1 cellular context compared by ENCODE assay signal in the genomic region with DNA sequence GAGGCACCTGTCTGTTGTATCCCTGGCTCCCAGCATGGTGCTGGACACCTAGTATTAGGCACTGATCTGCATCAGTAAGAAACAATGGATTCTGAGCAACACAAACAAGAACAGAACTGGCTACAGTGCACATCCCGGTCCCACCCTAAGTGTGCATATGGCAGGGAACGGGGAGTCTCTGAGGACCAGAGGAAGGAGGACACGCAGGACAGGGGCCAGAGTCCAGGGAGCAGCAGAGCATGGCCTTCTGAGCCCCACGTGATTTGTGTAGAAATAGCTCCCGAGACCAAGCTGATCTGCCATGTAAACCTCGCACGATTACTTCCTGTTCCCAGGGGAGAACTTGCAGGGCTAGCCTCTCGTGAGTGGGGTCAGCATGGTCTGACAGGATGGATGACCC.
TF ChIP-seq lines count a peak whose summit lies in the region.

No MANE protein-coding gene starts in this region.

TF ChIP-seq in HepG2, 621 proteins besides CTCF, POLR2A, EP300 and RAD21 (continued from another document and continues in another):
- TF ChIP-seq, protein P1, sequence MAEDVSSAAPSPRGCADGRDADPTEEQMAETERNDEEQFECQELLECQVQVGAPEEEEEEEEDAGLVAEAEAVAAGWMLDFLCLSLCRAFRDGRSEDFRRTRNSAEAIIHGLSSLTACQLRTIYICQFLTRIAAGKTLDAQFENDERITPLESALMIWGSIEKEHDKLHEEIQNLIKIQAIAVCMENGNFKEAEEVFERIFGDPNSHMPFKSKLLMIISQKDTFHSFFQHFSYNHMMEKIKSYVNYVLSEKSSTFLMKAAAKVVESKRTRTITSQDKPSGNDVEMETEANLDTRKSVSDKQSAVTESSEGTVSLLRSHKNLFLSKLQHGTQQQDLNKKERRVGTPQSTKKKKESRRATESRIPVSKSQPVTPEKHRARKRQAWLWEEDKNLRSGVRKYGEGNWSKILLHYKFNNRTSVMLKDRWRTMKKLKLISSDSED (CRISPR knock-in tag; IDR thresholded peaks at IDR 0.05): no peak
- TF ChIP-seq ZNF496 (CRISPR knock-in tag; IDR thresholded peaks at IDR 0.05; ENCODE audit: insufficient replicate concordance) (no peak), GLI4 (CRISPR knock-in tag; IDR thresholded peaks at IDR 0.05; ENCODE audit: borderline replicate concordance) (no peak), ZNF577 (CRISPR knock-in tag; IDR thresholded peaks at IDR 0.05; ENCODE audit: borderline replicate concordance, low read depth) (no peak), ZSCAN22 (CRISPR knock-in tag; IDR thresholded peaks at IDR 0.05) (no peak), PAF1 (CRISPR knock-in tag; IDR thresholded peaks at IDR 0.05) (no peak), FOXK2 (IDR thresholded peaks at IDR 0.05) (no peak), ZFP1 (CRISPR knock-in tag; IDR thresholded peaks at IDR 0.05) (no peak), KAT2B (IDR thresholded peaks at IDR 0.05; ENCODE audit: borderline replicate concordance, low read depth, low read length) (no peak), SIN3B (IDR thresholded peaks at IDR 0.05; ENCODE audit: low read length) (no peak), HNF4G (IDR thresholded peaks at IDR 0.05; ENCODE audit: borderline replicate concordance, low read depth, low read length) (peak; percentile 57; the same call in 1 of the 2 replicates), HNF4G (CRISPR knock-in tag; IDR thresholded peaks at IDR 0.05; ENCODE audit: borderline replicate concordance, low read depth) (peak; percentile 59; the same call in 1 of the 2 replicates), ZNF713 (CRISPR knock-in tag; IDR thresholded peaks at IDR 0.05) (no peak), MAFK (conservative IDR thresholded peaks at IDR 0.05 in 1 of 2, IDR thresholded peaks at IDR 0.05 in 1 of 2; ENCODE audit: low read length in 2 of 2) (no peak), PAX8 (CRISPR knock-in tag; IDR thresholded peaks at IDR 0.05; ENCODE audit: borderline replicate concordance) (no peak), HMG20A (CRISPR knock-in tag; IDR thresholded peaks at IDR 0.05; ENCODE audit: borderline replicate concordance) (no peak), MBD4 (IDR thresholded peaks at IDR 0.05; ENCODE audit: borderline replicate concordance, low read length) (no peak), SSRP1 (CRISPR knock-in tag; IDR thresholded peaks at IDR 0.05) (no peak), DNMT3B (CRISPR knock-in tag; conservative IDR thresholded peaks at IDR 0.05) (no peak), SETDB1 (CRISPR knock-in tag; IDR thresholded peaks at IDR 0.05; ENCODE audit: borderline replicate concordance) (no peak), NR2F6 (IDR thresholded peaks at IDR 0.05) (no peak), NR2F6 (CRISPR knock-in tag; IDR thresholded peaks at IDR 0.05) (peak; percentile 37; the same call in 1 of the 2 replicates), IRF2 (CRISPR knock-in tag; IDR thresholded peaks at IDR 0.05) (peak; percentile 53; the same call in 1 of the 2 replicates), HES4 (CRISPR knock-in tag; IDR thresholded peaks at IDR 0.05; ENCODE audit: borderline replicate concordance) (no peak), ZNF775 (CRISPR knock-in tag; IDR thresholded peaks at IDR 0.05; ENCODE audit: borderline replicate concordance) (no peak), ZMYM3 (CRISPR knock-in tag; IDR thresholded peaks at IDR 0.05) (peak; percentile 71; the same call in 1 of the 2 replicates), TAF1 (CRISPR knock-in tag; IDR thresholded peaks at IDR 0.05) (no peak)
- TF ChIP-seq, protein P2, sequence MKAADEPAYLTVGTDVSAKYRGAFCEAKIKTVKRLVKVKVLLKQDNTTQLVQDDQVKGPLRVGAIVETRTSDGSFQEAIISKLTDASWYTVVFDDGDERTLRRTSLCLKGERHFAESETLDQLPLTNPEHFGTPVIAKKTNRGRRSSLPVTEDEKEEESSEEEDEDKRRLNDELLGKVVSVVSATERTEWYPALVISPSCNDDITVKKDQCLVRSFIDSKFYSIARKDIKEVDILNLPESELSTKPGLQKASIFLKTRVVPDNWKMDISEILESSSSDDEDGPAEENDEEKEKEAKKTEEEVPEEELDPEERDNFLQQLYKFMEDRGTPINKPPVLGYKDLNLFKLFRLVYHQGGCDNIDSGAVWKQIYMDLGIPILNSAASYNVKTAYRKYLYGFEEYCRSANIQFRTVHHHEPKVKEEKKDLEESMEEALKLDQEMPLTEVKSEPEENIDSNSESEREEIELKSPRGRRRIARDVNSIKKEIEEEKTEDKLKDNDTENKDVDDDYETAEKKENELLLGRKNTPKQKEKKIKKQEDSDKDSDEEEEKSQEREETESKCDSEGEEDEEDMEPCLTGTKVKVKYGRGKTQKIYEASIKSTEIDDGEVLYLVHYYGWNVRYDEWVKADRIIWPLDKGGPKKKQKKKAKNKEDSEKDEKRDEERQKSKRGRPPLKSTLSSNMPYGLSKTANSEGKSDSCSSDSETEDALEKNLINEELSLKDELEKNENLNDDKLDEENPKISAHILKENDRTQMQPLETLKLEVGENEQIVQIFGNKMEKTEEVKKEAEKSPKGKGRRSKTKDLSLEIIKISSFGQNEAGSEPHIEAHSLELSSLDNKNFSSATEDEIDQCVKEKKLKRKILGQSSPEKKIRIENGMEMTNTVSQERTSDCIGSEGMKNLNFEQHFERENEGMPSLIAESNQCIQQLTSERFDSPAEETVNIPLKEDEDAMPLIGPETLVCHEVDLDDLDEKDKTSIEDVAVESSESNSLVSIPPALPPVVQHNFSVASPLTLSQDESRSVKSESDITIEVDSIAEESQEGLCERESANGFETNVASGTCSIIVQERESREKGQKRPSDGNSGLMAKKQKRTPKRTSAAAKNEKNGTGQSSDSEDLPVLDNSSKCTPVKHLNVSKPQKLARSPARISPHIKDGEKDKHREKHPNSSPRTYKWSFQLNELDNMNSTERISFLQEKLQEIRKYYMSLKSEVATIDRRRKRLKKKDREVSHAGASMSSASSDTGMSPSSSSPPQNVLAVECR (CRISPR knock-in tag; IDR thresholded peaks at IDR 0.05; ENCODE audit: borderline replicate concordance): peak; percentile 32; the same call in 1 of the 2 replicates
- TF ChIP-seq, protein P3, sequence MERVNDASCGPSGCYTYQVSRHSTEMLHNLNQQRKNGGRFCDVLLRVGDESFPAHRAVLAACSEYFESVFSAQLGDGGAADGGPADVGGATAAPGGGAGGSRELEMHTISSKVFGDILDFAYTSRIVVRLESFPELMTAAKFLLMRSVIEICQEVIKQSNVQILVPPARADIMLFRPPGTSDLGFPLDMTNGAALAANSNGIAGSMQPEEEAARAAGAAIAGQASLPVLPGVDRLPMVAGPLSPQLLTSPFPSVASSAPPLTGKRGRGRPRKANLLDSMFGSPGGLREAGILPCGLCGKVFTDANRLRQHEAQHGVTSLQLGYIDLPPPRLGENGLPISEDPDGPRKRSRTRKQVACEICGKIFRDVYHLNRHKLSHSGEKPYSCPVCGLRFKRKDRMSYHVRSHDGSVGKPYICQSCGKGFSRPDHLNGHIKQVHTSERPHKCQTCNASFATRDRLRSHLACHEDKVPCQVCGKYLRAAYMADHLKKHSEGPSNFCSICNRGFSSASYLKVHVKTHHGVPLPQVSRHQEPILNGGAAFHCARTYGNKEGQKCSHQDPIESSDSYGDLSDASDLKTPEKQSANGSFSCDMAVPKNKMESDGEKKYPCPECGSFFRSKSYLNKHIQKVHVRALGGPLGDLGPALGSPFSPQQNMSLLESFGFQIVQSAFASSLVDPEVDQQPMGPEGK (CRISPR knock-in tag; IDR thresholded peaks at IDR 0.05): no peak
- TF ChIP-seq, protein P4, sequence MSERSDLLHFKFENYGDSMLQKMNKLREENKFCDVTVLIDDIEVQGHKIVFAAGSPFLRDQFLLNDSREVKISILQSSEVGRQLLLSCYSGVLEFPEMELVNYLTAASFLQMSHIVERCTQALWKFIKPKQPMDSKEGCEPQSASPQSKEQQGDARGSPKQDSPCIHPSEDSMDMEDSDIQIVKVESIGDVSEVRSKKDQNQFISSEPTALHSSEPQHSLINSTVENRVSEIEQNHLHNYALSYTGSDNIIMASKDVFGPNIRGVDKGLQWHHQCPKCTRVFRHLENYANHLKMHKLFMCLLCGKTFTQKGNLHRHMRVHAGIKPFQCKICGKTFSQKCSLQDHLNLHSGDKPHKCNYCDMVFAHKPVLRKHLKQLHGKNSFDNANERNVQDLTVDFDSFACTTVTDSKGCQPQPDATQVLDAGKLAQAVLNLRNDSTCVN (CRISPR knock-in tag; IDR thresholded peaks at IDR 0.05; ENCODE audit: borderline replicate concordance): no peak
- TF ChIP-seq, protein P5, sequence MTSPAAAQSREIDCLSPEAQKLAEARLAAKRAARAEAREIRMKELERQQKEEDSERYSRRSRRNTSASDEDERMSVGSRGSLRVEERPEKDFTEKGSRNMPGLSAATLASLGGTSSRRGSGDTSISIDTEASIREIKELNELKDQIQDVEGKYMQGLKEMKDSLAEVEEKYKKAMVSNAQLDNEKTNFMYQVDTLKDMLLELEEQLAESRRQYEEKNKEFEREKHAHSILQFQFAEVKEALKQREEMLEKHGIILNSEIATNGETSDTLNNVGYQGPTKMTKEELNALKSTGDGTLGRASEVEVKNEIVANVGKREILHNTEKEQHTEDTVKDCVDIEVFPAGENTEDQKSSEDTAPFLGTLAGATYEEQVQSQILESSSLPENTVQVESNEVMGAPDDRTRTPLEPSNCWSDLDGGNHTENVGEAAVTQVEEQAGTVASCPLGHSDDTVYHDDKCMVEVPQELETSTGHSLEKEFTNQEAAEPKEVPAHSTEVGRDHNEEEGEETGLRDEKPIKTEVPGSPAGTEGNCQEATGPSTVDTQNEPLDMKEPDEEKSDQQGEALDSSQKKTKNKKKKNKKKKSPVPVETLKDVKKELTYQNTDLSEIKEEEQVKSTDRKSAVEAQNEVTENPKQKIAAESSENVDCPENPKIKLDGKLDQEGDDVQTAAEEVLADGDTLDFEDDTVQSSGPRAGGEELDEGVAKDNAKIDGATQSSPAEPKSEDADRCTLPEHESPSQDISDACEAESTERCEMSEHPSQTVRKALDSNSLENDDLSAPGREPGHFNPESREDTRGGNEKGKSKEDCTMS (CRISPR knock-in tag; conservative IDR thresholded peaks at IDR 0.05): no peak
- TF ChIP-seq, protein P6, sequence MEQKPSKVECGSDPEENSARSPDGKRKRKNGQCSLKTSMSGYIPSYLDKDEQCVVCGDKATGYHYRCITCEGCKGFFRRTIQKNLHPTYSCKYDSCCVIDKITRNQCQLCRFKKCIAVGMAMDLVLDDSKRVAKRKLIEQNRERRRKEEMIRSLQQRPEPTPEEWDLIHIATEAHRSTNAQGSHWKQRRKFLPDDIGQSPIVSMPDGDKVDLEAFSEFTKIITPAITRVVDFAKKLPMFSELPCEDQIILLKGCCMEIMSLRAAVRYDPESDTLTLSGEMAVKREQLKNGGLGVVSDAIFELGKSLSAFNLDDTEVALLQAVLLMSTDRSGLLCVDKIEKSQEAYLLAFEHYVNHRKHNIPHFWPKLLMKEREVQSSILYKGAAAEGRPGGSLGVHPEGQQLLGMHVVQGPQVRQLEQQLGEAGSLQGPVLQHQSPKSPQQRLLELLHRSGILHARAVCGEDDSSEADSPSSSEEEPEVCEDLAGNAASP (CRISPR knock-in tag; IDR thresholded peaks at IDR 0.05; ENCODE audit: borderline replicate concordance): no peak
- TF ChIP-seq, protein P7, sequence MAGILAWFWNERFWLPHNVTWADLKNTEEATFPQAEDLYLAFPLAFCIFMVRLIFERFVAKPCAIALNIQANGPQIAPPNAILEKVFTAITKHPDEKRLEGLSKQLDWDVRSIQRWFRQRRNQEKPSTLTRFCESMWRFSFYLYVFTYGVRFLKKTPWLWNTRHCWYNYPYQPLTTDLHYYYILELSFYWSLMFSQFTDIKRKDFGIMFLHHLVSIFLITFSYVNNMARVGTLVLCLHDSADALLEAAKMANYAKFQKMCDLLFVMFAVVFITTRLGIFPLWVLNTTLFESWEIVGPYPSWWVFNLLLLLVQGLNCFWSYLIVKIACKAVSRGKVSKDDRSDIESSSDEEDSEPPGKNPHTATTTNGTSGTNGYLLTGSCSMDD (CRISPR knock-in tag; IDR thresholded peaks at IDR 0.05): no peak
- TF ChIP-seq, protein P8, sequence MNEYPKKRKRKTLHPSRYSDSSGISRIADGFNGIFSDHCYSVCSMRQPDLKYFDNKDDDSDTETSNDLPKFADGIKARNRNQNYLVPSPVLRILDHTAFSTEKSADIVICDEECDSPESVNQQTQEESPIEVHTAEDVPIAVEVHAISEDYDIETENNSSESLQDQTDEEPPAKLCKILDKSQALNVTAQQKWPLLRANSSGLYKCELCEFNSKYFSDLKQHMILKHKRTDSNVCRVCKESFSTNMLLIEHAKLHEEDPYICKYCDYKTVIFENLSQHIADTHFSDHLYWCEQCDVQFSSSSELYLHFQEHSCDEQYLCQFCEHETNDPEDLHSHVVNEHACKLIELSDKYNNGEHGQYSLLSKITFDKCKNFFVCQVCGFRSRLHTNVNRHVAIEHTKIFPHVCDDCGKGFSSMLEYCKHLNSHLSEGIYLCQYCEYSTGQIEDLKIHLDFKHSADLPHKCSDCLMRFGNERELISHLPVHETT (CRISPR knock-in tag; conservative IDR thresholded peaks at IDR 0.05): no peak
- TF ChIP-seq, protein P9, sequence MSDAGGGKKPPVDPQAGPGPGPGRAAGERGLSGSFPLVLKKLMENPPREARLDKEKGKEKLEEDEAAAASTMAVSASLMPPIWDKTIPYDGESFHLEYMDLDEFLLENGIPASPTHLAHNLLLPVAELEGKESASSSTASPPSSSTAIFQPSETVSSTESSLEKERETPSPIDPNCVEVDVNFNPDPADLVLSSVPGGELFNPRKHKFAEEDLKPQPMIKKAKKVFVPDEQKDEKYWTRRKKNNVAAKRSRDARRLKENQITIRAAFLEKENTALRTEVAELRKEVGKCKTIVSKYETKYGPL (CRISPR knock-in tag; IDR thresholded peaks at IDR 0.05): no peak
- TF ChIP-seq, protein P10, sequence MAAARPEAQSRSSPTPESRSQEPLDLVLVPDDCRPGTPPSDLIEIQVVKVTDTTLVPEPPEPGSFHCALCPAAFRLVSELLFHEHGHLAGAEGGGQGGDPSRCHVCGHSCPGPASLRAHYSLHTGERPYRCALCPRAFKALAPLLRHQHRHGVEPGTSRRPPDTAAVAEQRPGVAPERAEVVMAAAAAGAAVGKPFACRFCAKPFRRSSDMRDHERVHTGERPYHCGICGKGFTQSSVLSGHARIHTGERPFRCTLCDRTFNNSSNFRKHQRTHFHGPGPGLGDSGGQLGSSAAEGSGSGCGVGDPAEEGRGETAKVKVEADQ (CRISPR knock-in tag; IDR thresholded peaks at IDR 0.05; ENCODE audit: borderline replicate concordance): no peak
- TF ChIP-seq, protein P11, sequence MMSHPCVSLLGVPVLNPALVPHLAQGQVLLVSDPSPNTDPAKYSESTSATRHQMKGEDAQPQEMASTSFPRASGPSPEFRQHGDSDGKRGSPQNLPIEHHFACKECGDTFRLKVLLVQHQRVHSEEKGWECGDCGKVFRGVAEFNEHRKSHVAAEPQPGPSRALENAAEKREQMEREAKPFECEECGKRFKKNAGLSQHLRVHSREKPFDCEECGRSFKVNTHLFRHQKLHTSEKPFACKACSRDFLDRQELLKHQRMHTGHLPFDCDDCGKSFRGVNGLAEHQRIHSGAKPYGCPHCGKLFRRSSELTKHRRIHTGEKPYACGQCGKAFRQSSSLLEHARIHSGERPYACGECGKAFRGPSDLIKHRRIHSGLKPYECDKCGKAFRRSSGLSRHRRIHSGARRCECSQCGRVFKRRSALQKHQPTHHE (CRISPR knock-in tag; IDR thresholded peaks at IDR 0.05; ENCODE audit: borderline replicate concordance): no peak
- TF ChIP-seq, protein P12, sequence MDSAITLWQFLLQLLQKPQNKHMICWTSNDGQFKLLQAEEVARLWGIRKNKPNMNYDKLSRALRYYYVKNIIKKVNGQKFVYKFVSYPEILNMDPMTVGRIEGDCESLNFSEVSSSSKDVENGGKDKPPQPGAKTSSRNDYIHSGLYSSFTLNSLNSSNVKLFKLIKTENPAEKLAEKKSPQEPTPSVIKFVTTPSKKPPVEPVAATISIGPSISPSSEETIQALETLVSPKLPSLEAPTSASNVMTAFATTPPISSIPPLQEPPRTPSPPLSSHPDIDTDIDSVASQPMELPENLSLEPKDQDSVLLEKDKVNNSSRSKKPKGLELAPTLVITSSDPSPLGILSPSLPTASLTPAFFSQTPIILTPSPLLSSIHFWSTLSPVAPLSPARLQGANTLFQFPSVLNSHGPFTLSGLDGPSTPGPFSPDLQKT (CRISPR knock-in tag; IDR thresholded peaks at IDR 0.05; ENCODE audit: borderline replicate concordance): no peak
